In genomic region chr11:76124905-76125566, GRCh38 we compare ENCODE assay signal across 16 cellular contexts.
DNase-seq lines count a peak whose midpoint lies in the region; ATAC-seq and TF ChIP-seq lines count a peak whose summit lies in the region.
"Had no signal": no experiment of that assay in that cellular context is flagged by ENCODE, and none has a peak within 500 bp of the region (broad histone marks: within the 10 kb centered on the region; RNA-seq: fewer than 3 reads in every experiment).

No MANE protein-coding gene starts in this region.

- intact Hi-C loops in CD8-positive, alpha-beta T cell (cut with DNase I, micrococcal nuclease) = no loop called here

- POLR2A ChIA-PET in CD8-positive, alpha-beta T cell (lab: Charles Lee) = no interaction called here

- H3K36me3 ChIP-seq in DOHH2 (ENCODE audit: control insufficient read depth, low read length) = peaks cover 65% of the 10 kb centered on the region
- no peaks in the 10 kb centered on the region for H3K36me3 ChIP-seq in CD8-positive, alpha-beta T cell (ENCODE audit: insufficient read depth, low read length)

- peak overlapping the region; percentile 7 for H3K27ac Mint-ChIP-seq in endothelial cell (ENCODE audit: unreplicated experiment)
- H3K27ac Mint-ChIP-seq in CD8-positive, alpha-beta T cell = no peak overlapping the region
- H3K27ac Mint-ChIP-seq: activated T-cell treated with anti-CD3 and anti-CD28 coated beads, Interleukin-2, amount 50 U/mL, for 72 hours; naive thymus-derived CD4-positive, alpha-beta T cell had no signal

- no peak overlapping the region for H3K4me3 Mint-ChIP-seq in endothelial cell (ENCODE audit: unreplicated experiment)
- H3K4me3 Mint-ChIP-seq in CD8-positive, alpha-beta T cell = no peak overlapping the region
- H3K4me3 Mint-ChIP-seq: activated T-cell treated with anti-CD3 and anti-CD28 coated beads, Interleukin-2, amount 50 U/mL, for 72 hours; naive thymus-derived CD4-positive, alpha-beta T cell had no signal

- H3K27me3 ChIP-seq in DOHH2 (ENCODE audit: control insufficient read depth, low read length) = no peaks in the 10 kb centered on the region
- H3K27me3 ChIP-seq in CD8-positive, alpha-beta T cell (ENCODE audit: insufficient read depth, low read length) = no peaks in the 10 kb centered on the region
- H3K27me3 ChIP-seq: testis had no signal

- peak overlapping the region; percentile 16; the same call in 1 of the 2 replicates for H3K27ac ChIP-seq in DOHH2 (ENCODE audit: low read depth, low read length)
- no peak overlapping the region for H3K27ac ChIP-seq in CD8-positive, alpha-beta T cell (ENCODE audit: low read depth, low read length)
- H3K27ac ChIP-seq: testis had no signal

- H3K4me1 ChIP-seq in DOHH2 (ENCODE audit: control insufficient read depth, low read length) = peaks cover 22% of the 10 kb centered on the region
- H3K4me1 ChIP-seq in CD8-positive, alpha-beta T cell (ENCODE audit: insufficient read depth, low read length) = no peaks in the 10 kb centered on the region

- CTCF ChIA-PET in CD8-positive, alpha-beta T cell (lab: Charles Lee) = interaction anchor here (1.3 kb wide), 1 partner anchor 14 kb away, joined by 3 read pairs; no protein-coding TSS in a partner anchor

- no peaks in the 10 kb centered on the region for H3F3A ChIP-seq in DOHH2 (ENCODE audit: control insufficient read depth, insufficient read depth)

- ATAC-seq in GM19395 (IDR thresholded peaks at IDR 0.05; ENCODE audit: unreplicated experiment) = peak; percentile 54
- ATAC-seq in CD8-positive, alpha-beta T cell = no peak
- ATAC-seq: activated T-cell treated with anti-CD3 and anti-CD28 coated beads, Interleukin-2, amount 50 U/mL, for 72 hours; naive thymus-derived CD4-positive, alpha-beta T cell had no signal

- no peaks in the 10 kb centered on the region for H3K9me3 ChIP-seq in DOHH2 (ENCODE audit: control insufficient read depth, insufficient read depth, low read length)
- H3K9me3 ChIP-seq in CD8-positive, alpha-beta T cell (ENCODE audit: low read length) = no peaks in the 10 kb centered on the region
- H3K9me3 ChIP-seq: testis had no signal

- in situ Hi-C loops in KBM-7 (cut with MboI; ENCODE audit: low pct_unique_long_range_greater_than_20kb, low sequenced_read_pairs) = no loop called here

- DNase-seq in KBM-7 = peak; percentile 10
- DNase-seq in endothelial cell (ENCODE audit: low spot score) = no peak
- DNase-seq in activated CD4-positive, alpha-beta T cell treated with anti-CD3 and anti-CD28 coated beads, Interleukin-2, amount 50 U/mL, for 1 hour = no peak
- no peak for DNase-seq in ecto neural progenitor cell (ENCODE audit: low spot score)
- DNase-seq in CD8-positive, alpha-beta T cell = no peak
- no peak for DNase-seq in SHP77 treated with DMSO at 0.1 percent for 48 hours (lab: John Stamatoyannopoulos, UW)
- DNase-seq: activated T-cell treated with anti-CD3 and anti-CD28 coated beads, Interleukin-2, amount 50 U/mL, for 72 hours; DMS79; hippocampal formation; naive thymus-derived CD4-positive, alpha-beta T cell; NCI-H2029 treated with DMSO at 0.1 percent for 48 hours; NCI-H82; T-helper 9 cell; testis had no signal

- peaks cover 25% of the 10 kb centered on the region for H3K4me1 Mint-ChIP-seq in endothelial cell (ENCODE audit: unreplicated experiment)
- H3K4me1 Mint-ChIP-seq in CD8-positive, alpha-beta T cell (ENCODE audit: low read depth) = peaks cover 12% of the 10 kb centered on the region

- H4K20me1 ChIP-seq in DOHH2 (ENCODE audit: control insufficient read depth, insufficient read depth, low read depth, low read length) = no peaks in the 10 kb centered on the region; the same call in 1 of the 2 replicates

- H3K79me2 ChIP-seq in DOHH2 (ENCODE audit: control insufficient read depth, low read length) = 0 out of 2 replicates have a peak, but pooled peaks cover 2% of the 10 kb centered on the region

- peak overlapping the region; percentile 23; the same call in 1 of the 2 replicates for H3K4me2 ChIP-seq in DOHH2 (ENCODE audit: low read length)

- H3K9me2 ChIP-seq in DOHH2 (replicated peaks; ENCODE audit: control insufficient read depth, low read length) = no peaks in the 10 kb centered on the region

- peaks cover 2% of the 10 kb centered on the region for H3K27me3 Mint-ChIP-seq in endothelial cell (ENCODE audit: unreplicated experiment)
- H3K27me3 Mint-ChIP-seq in CD8-positive, alpha-beta T cell (ENCODE audit: low read depth) = no peaks in the 10 kb centered on the region
- H3K27me3 Mint-ChIP-seq: naive thymus-derived CD4-positive, alpha-beta T cell had no signal

- TF ChIP-seq CTCF in DOHH2 (IDR thresholded peaks at IDR 0.05; ENCODE audit: low read depth, low read length, poor library complexity, severe bottlenecking) (no peak), endothelial cell (IDR thresholded peaks at IDR 0.05; ENCODE audit: unreplicated experiment) (no peak)
- no peak for TF ChIP-seq CTCF in CD8-positive, alpha-beta T cell (IDR thresholded peaks at IDR 0.05)

- H3K4me3 ChIP-seq in DOHH2 (ENCODE audit: low read length) = no peak overlapping the region
- H3K4me3 ChIP-seq in CD8-positive, alpha-beta T cell (ENCODE audit: low read depth, low read length) = no peak overlapping the region
- H3K4me3 ChIP-seq: testis had no signal

- H3K9me3 Mint-ChIP-seq in endothelial cell (ENCODE audit: unreplicated experiment) = no peaks in the 10 kb centered on the region
- no peaks in the 10 kb centered on the region for H3K9me3 Mint-ChIP-seq in CD8-positive, alpha-beta T cell
- H3K9me3 Mint-ChIP-seq: naive thymus-derived CD4-positive, alpha-beta T cell had no signal

- peaks cover 10% of the 10 kb centered on the region for H3K36me3 Mint-ChIP-seq in endothelial cell (ENCODE audit: low read depth, unreplicated experiment)
- H3K36me3 Mint-ChIP-seq in CD8-positive, alpha-beta T cell = peaks cover 17% of the 10 kb centered on the region
